ENCODE assay signal across 12 cellular contexts in the genomic region with DNA sequence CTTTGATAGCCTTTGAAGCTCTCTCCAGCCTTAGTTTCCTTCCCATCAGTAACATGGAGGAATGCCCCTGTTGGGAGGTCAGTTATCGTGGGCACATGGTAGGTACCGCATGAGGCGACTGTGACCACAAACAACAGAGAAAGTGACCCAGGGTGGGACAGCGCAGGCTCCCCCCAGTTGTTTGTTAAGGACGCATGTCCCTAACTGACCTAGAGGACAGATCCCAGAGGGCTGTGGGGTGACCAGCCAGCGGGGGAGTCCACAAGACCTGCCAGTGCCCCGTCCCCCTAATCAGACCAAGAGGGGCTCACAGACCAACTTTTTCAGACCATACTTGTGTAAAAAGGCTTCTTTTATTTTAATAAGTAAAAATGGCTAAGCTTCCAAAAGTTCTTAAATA. TPM values are rescaled to one million over a fixed set of nuclear protein-coding genes. Genes with fewer than 3 reads are reported as not detected.
DNase-seq lines count a peak whose midpoint lies in the region; ATAC-seq, FAIRE-seq and TF ChIP-seq lines count a peak whose summit lies in the region.
"Had no signal": no experiment of that assay in that cellular context is flagged by ENCODE, and none has a peak within 500 bp of the region (broad histone marks: within the 10 kb centered on the region; RNA-seq: fewer than 3 reads in every experiment).

No MANE protein-coding gene starts in this region.

- H3K79me1 ChIP-seq in trophoblast cell (ENCODE audit: low read length) = peaks cover 3% of the 10 kb centered on the region

- no peak for TF ChIP-seq EP300 in A549 (IDR thresholded peaks at IDR 0.05)

- CTCF ChIA-PET in A549 (lab: Yijun Ruan, JAX) = interaction anchor here (0.6 to 7.9 kb wide), 29 partner anchors 10 to 247 kb away, joined by 3 to 96 read pairs (median 10); partner anchors contain the start of genes KATNB1, KIFC3, USB1 and ZNF319

- H3K4me1 ChIP-seq in A549 = peaks cover 81% of the 10 kb centered on the region
- no peaks in the 10 kb centered on the region for H3K4me1 ChIP-seq in RWPE2 (ENCODE audit: insufficient read depth, poor library complexity, severe bottlenecking)
- H3K4me1 ChIP-seq in right cardiac atrium (ENCODE audit: control insufficient read depth, insufficient read depth, low read length) = no peaks in the 10 kb centered on the region
- peaks cover 23 to 27% of the 10 kb centered on the region in 2 experiments for H3K4me1 ChIP-seq in trophoblast cell (ENCODE audit: control insufficient read depth in 1 of 2, insufficient read depth in 2 of 2, low read length in 2 of 2)
- no peaks in the 10 kb centered on the region for H3K4me1 ChIP-seq in prostate gland (replicated peaks)

- TF ChIP-seq POLR2A in A549 (IDR thresholded peaks at IDR 0.05; ENCODE audit: low read length) = no peak
- no peak for TF ChIP-seq POLR2A in prostate gland (IDR thresholded peaks at IDR 0.05)

- no peak overlapping the region for H3K9ac ChIP-seq in trophoblast cell (ENCODE audit: low read length)

- no peak overlapping the region for H4K8ac ChIP-seq in trophoblast cell (ENCODE audit: low read depth, low read length)

- H3K27me3 ChIP-seq in RWPE2 (ENCODE audit: insufficient read depth, poor library complexity, severe bottlenecking) (no peaks in the 10 kb centered on the region), right cardiac atrium (ENCODE audit: control insufficient read depth, insufficient read depth) (no peaks in the 10 kb centered on the region), trophoblast cell (ENCODE audit: insufficient read depth, low read length) (no peaks in the 10 kb centered on the region), prostate gland (replicated peaks; ENCODE audit: insufficient read depth) (no peaks in the 10 kb centered on the region)
- H3K27me3 ChIP-seq: BLaER1 treated with 17β-estradiol and CSF1 and Interleukin-3, amounts not matched to agents 10 nM and 100 nM had no signal

- no peak overlapping the region for H3K18ac ChIP-seq in trophoblast cell (ENCODE audit: low read length)

- POLR2A ChIA-PET in A549 (lab: Yijun Ruan, JAX) = no interaction called here

- H2AK5ac ChIP-seq in trophoblast cell (ENCODE audit: low read length) = peak overlapping the region; percentile 6

- H2AFZ ChIP-seq in trophoblast cell (ENCODE audit: insufficient read depth, low read length, poor library complexity) = no peak overlapping the region

- WGBS in A549 (ENCODE audit: missing lambda C conversion rate) = 86% methylated on average over 7 of the region's 7 CpGs
- 82% methylated on average over 7 of the region's 7 CpGs for WGBS in right cardiac atrium
- WGBS in trophoblast cell (ENCODE audit: extremely low coverage, insufficient coverage, insufficient read length) = no CpG with 5 or more reads among the region's 7 CpGs
- 92% methylated on average over 7 of the region's 7 CpGs for WGBS in prostate gland

- no peak for FAIRE-seq in A549 (lab: Jason Lieb, UNC)
- FAIRE-seq: islet of Langerhans had no signal

- H2BK5ac ChIP-seq in trophoblast cell (ENCODE audit: low read depth, low read length, poor library complexity) = no peak overlapping the region

- H3K23ac ChIP-seq in trophoblast cell (ENCODE audit: low read length) = no peak overlapping the region

- no peak overlapping the region for H4K91ac ChIP-seq in trophoblast cell (ENCODE audit: low read depth, low read length)

- DNase-seq in A549 (ENCODE audit: low read depth in 1 of 2, low spot score in 1 of 2) = no peak
- DNase-seq in RWPE2 (ENCODE audit: low spot score) = no peak
- peak in 2 of 3 donors; percentile 25 to 28 for DNase-seq in right cardiac atrium
- no peak for DNase-seq in trophoblast cell
- no peak for DNase-seq in NCI-H187 (lab: John Stamatoyannopoulos, UW)
- DNase-seq in NCI-H1092 (lab: John Stamatoyannopoulos, UW) = no peak
- no peak for DNase-seq in prostate gland (ENCODE audit: low spot score)
- DNase-seq: NCI-H1048, NCI-H748 treated with DMSO at 0.1 percent for 48 hours had no signal

- no peak for ATAC-seq in A549
- no peak for ATAC-seq in RWPE2 (ENCODE audit: low read depth)
- no peak for ATAC-seq in right cardiac atrium

- H3K9me3 ChIP-seq in A549 = no peaks in the 10 kb centered on the region
- no peaks in the 10 kb centered on the region for H3K9me3 ChIP-seq in RWPE2 (ENCODE audit: severe bottlenecking)
- H3K9me3 ChIP-seq in right cardiac atrium (ENCODE audit: control insufficient read depth, low read length) = no peaks in the 10 kb centered on the region
- H3K9me3 ChIP-seq in trophoblast cell (ENCODE audit: insufficient read depth, low read depth, low read length) = no peaks in the 10 kb centered on the region
- no peaks in the 10 kb centered on the region for H3K9me3 ChIP-seq in prostate gland
- H3K9me3 ChIP-seq: BLaER1 treated with 17β-estradiol and CSF1 and Interleukin-3, amounts not matched to agents 10 nM and 100 nM had no signal

- H3K4ac ChIP-seq in trophoblast cell (ENCODE audit: low read depth, low read length) = no peak overlapping the region

- H3K36me3 ChIP-seq in RWPE2 (ENCODE audit: low read depth) = peaks cover 34% of the 10 kb centered on the region
- H3K36me3 ChIP-seq in trophoblast cell (ENCODE audit: control insufficient read depth in 1 of 2, insufficient read depth in 2 of 2, low read length in 2 of 2) = peaks cover 57 to 67% of the 10 kb centered on the region in 2 experiments
- H3K36me3 ChIP-seq in prostate gland = no peaks in the 10 kb centered on the region

- intact Hi-C loops in right cardiac atrium (cut with DNase I) (loop anchor here (2.0 to 10.0 kb wide), 4 partner anchors 101 to 247 kb away; partner anchors contain the start of genes USB1 (in 1 of the 4) and ZNF319 (in 1 of the 4)), prostate gland (cut with DNase I) (loop anchor here (1.0 to 10.0 kb wide), 4 partner anchors 44 to 244 kb away; partner anchors contain the start of genes KIFC3, USB1 and ZNF319)

- no peaks in the 10 kb centered on the region for H3K79me2 ChIP-seq in trophoblast cell (ENCODE audit: control insufficient read depth, insufficient read depth, low read length, poor library complexity)

- no peak overlapping the region for H2BK12ac ChIP-seq in trophoblast cell (ENCODE audit: low read length)

- peak overlapping the region; percentile 69 to 92 for H3K27ac ChIP-seq in A549
- H3K27ac ChIP-seq in RWPE2 (ENCODE audit: poor library complexity, severe bottlenecking) = peak overlapping the region; percentile 3
- H3K27ac ChIP-seq in right cardiac atrium (ENCODE audit: low read length) = no peak overlapping the region
- no peak overlapping the region for H3K27ac ChIP-seq in trophoblast cell (ENCODE audit: low read depth, low read length)
- H3K27ac ChIP-seq in prostate gland = no peak overlapping the region

- no peak overlapping the region for H2BK120ac ChIP-seq in trophoblast cell (ENCODE audit: insufficient read depth, low read length, poor library complexity)

- H4K12ac ChIP-seq in trophoblast cell (ENCODE audit: low read depth, low read length) = no peak overlapping the region

- no peak for TF ChIP-seq RAD21 in A549 (conservative IDR thresholded peaks at IDR 0.05 in 1 of 2, IDR thresholded peaks at IDR 0.05 in 1 of 2)

- H3K4me2 ChIP-seq in A549 (peak overlapping the region; percentile 35; the same call in 1 of the 3 replicates), trophoblast cell (ENCODE audit: low read length) (no peak overlapping the region)

- TF ChIP-seq CTCF in A549 (IDR thresholded peaks at IDR 0.05) (no peak), RWPE2 (IDR thresholded peaks at IDR 0.05; ENCODE audit: poor library complexity, severe bottlenecking) (no peak), prostate gland (IDR thresholded peaks at IDR 0.05) (no peak)

- no peak overlapping the region for H3K4me3 ChIP-seq in A549
- no peak overlapping the region for H3K4me3 ChIP-seq in RWPE2 (ENCODE audit: severe bottlenecking)
- H3K4me3 ChIP-seq in right cardiac atrium (ENCODE audit: low read length) = no peak overlapping the region
- H3K4me3 ChIP-seq in trophoblast cell (ENCODE audit: low read depth, low read length) = no peak overlapping the region
- no peak overlapping the region for H3K4me3 ChIP-seq in prostate gland
- H3K4me3 ChIP-seq: BLaER1 treated with 17β-estradiol and CSF1 and Interleukin-3, amounts not matched to agents 10 nM and 100 nM had no signal

- no peak overlapping the region for H3K14ac ChIP-seq in trophoblast cell (ENCODE audit: low read length)

TF ChIP-seq in A549, 52 proteins besides CTCF, POLR2A, EP300 and RAD21 (continues in another document):
- no peak for TF ChIP-seq POLR2AphosphoS2 (conservative IDR thresholded peaks at IDR 0.05; ENCODE audit: low read length)
- TF ChIP-seq GATA3 (IDR thresholded peaks at IDR 0.05; ENCODE audit: borderline replicate concordance) = no peak
- no peak for TF ChIP-seq FOSL2 (IDR thresholded peaks at IDR 0.05)
- no peak for TF ChIP-seq FOSL2 (CRISPR knock-in tag; IDR thresholded peaks at IDR 0.05)
- TF ChIP-seq CHD4 (IDR thresholded peaks at IDR 0.05; ENCODE audit: borderline replicate concordance) = no peak
- no peak for TF ChIP-seq MYC (IDR thresholded peaks at IDR 0.05; ENCODE audit: borderline replicate concordance, low read length)
- no peak for TF ChIP-seq RARB (CRISPR knock-in tag; IDR thresholded peaks at IDR 0.05)
- TF ChIP-seq TFCP2L1 (CRISPR knock-in tag; IDR thresholded peaks at IDR 0.05) = no peak
- TF ChIP-seq SMC3 (IDR thresholded peaks at IDR 0.05) = no peak
- no peak for TF ChIP-seq ZC3H11A (IDR thresholded peaks at IDR 0.05)
- no peak for TF ChIP-seq CBX8 (IDR thresholded peaks at IDR 0.05)
- TF ChIP-seq ZSCAN20 (CRISPR knock-in tag; IDR thresholded peaks at IDR 0.05) = no peak
- no peak for TF ChIP-seq PHF8 (IDR thresholded peaks at IDR 0.05; ENCODE audit: borderline replicate concordance, low read depth)

RNA-seq across cellular contexts. Expression of gene KATNB1, which starts 22.3 kb away (rescaled TPM):
- polyA plus RNA-seq in A549 (2011; rRNA removed) = 18.6 and 21.1 TPM in 2 replicates
- 43.2 and 53.0 TPM in 2 replicates for polyA plus RNA-seq in A549 (2012; cell fraction: cytosol; rRNA removed)
- 124 and 158 TPM in 2 replicates for polyA plus RNA-seq in A549 (2012; cell fraction: nucleus; rRNA removed)
- 18.1 to 21.0 TPM (median 19.1 TPM) in 3 replicates for polyA plus RNA-seq in A549 (2017; fragmentation: RNase III; extraction: RNeasy Plus Mini Kit Qiagen cat#74134 plus additional on column Dnase treatment)
- polyA minus RNA-seq in A549 (2011; rRNA and poly(A)+ RNA removed) = 14.3 and 22.3 TPM in 2 replicates
- 10 to 100 TPM in 3 of 4 donors, 1 to 10 TPM in 1; 8.4 to 16.3 (median 12.3) TPM for total RNA-seq in right cardiac atrium
- polyA plus RNA-seq in right cardiac atrium = 10.2 TPM
- polyA plus RNA-seq in trophoblast cell (2013) = 7.0 and 7.9 TPM in 2 replicates
- 10 to 100 TPM; 22.7 to 30.2 TPM for total RNA-seq in prostate gland

RNA-seq across cellular contexts. Expression of gene KIFC3, which starts 44.4 kb away (rescaled TPM):
- polyA plus RNA-seq in A549 (2011; rRNA removed) (127 and 128 TPM in 2 replicates), A549 (2017; fragmentation: RNase III; extraction: RNeasy Plus Mini Kit Qiagen cat#74134 plus additional on column Dnase treatment) (171 to 180 TPM (median 178 TPM) in 3 replicates), right cardiac atrium (39.9 TPM)
- polyA plus RNA-seq in A549 (2012; cell fraction: cytosol; rRNA removed) = 236 and 291 TPM in 2 replicates
- 781 and 955 TPM in 2 replicates for polyA plus RNA-seq in A549 (2012; cell fraction: nucleus; rRNA removed)
- polyA minus RNA-seq in A549 (2011; rRNA and poly(A)+ RNA removed) = 225 and 333 TPM in 2 replicates
- total RNA-seq in right cardiac atrium (10 to 100 TPM; 45.8 to 67.5 (median 50.0) TPM), prostate gland (10 to 100 TPM; 16.3 to 79.5 TPM)
- 14.9 and 15.9 TPM in 2 replicates for polyA plus RNA-seq in trophoblast cell (2013)
- polyA plus RNA-seq: IgD-negative memory B cell had no signal

Comparison
In these comparisons a context has a peak if more than half of its experiments do, and no peak if none do; other contexts are left out.
1. DNase-seq: peak in right cardiac atrium (2 of 3); none in A549 (0 of 2), RWPE2 (single experiment), trophoblast cell (0 of 2), NCI-H187 (0 of 2), NCI-H1092 (single experiment) and prostate gland (single experiment).
2. H3K27ac ChIP-seq: peak in A549 (2 of 2) and RWPE2 (single experiment); none in right cardiac atrium (single experiment), trophoblast cell (single experiment) and prostate gland (0 of 2).